Comparison of ENCODE assay signal across 16 cellular contexts in genomic region chr19:1217366-1217765, GRCh38. TPM values are rescaled to one million over a fixed set of nuclear protein-coding genes. Genes with fewer than 3 reads are reported as not detected.
A peak's percentile ranks its signal among the peaks of the same experiment; 100 is the strongest.
DNase-seq lines count a peak whose midpoint lies in the region; ATAC-seq and TF ChIP-seq lines count a peak whose summit lies in the region.
"Had no signal": no experiment of that assay in that cellular context is flagged by ENCODE, and none has a peak within 500 bp of the region (broad histone marks: within the 10 kb centered on the region; RNA-seq: fewer than 3 reads in every experiment).

No MANE protein-coding gene starts in this region.

- no peak overlapping the region for H3K27ac Mint-ChIP-seq in GM23338
- H3K27ac Mint-ChIP-seq: activated T-helper 1 cell treated with anti-CD3 and anti-CD28 coated beads, Interleukin-12 subunit alpha, Interleukin-12 subunit beta, Interleukin-2, Interleukin-4 antibody, amounts not matched to agents 30 ng/mL and 10 ng/mL and 1 ng/mL, durations not matched to agents 14 hours and 24 hours and 36 hours; T-helper 2 cell treated with Interferon-gamma antibody and Interleukin-4, amounts not matched to agents 5 μg/mL and 100 μg/mL, for 36 hours had no signal

- no peak overlapping the region for H3K4me2 ChIP-seq in GM23338
- no peak overlapping the region for H3K4me2 ChIP-seq in OCI-LY7 (ENCODE audit: low read length)

- ATAC-seq in GM23338 (peak; percentile 50), gastroesophageal sphincter (no peak), HG02852 (IDR thresholded peaks at IDR 0.05; ENCODE audit: unreplicated experiment) (no peak)
- ATAC-seq: esophagus mucosa had no signal

- peaks cover 33% of the 10 kb centered on the region; the same call in 1 of the 2 replicates for H4K20me1 ChIP-seq in GM23338 (replicated peaks; ENCODE audit: insufficient read depth)
- no peaks in the 10 kb centered on the region for H4K20me1 ChIP-seq in OCI-LY7 (ENCODE audit: insufficient read depth, low read length)

- H3K36me3 Mint-ChIP-seq in GM23338 (ENCODE audit: low read depth): peaks cover 8% of the 10 kb centered on the region; the same call in 2 of the 3 replicates

- no peak for TF ChIP-seq POLR2A in gastroesophageal sphincter (IDR thresholded peaks at IDR 0.05)
- no peak for TF ChIP-seq POLR2A in sigmoid colon (IDR thresholded peaks at IDR 0.05)

- no peaks in the 10 kb centered on the region for H3K9me2 ChIP-seq in GM23338 (ENCODE audit: insufficient read depth)
- no peaks in the 10 kb centered on the region for H3K9me2 ChIP-seq in OCI-LY7 (ENCODE audit: insufficient read depth, low read length)

- peaks cover 28% of the 10 kb centered on the region for H3K4me1 Mint-ChIP-seq in GM23338

- CTCF ChIA-PET in OCI-LY7 (lab: Charles Lee; ENCODE audit: unreplicated experiment): interaction anchor here (0.7 kb wide), 1 partner anchor 172 kb away, joined by 3 read pairs; no protein-coding TSS in a partner anchor

- H3K4me3 ChIP-seq in GM23338 (no peak overlapping the region), OCI-LY7 (ENCODE audit: low read depth, low read length, poor library complexity, severe bottlenecking) (no peak overlapping the region), gastroesophageal sphincter (no peak overlapping the region), sigmoid colon (no peak overlapping the region)

- H3K27me3 ChIP-seq in GM23338 (ENCODE audit: insufficient read depth) (no peaks in the 10 kb centered on the region), gastroesophageal sphincter (no peaks in the 10 kb centered on the region), sigmoid colon (no peaks in the 10 kb centered on the region)

- TF ChIP-seq CTCF in GM23338 (conservative IDR thresholded peaks at IDR 0.05; ENCODE audit: low read depth in 2 of 2) (no peak), OCI-LY7 (conservative IDR thresholded peaks at IDR 0.05; ENCODE audit: low read length) (no peak), gastroesophageal sphincter (IDR thresholded peaks at IDR 0.05) (no peak), sigmoid colon (IDR thresholded peaks at IDR 0.05) (no peak)

- H3K4me1 ChIP-seq in GM23338 (ENCODE audit: insufficient read depth): peaks cover 11% of the 10 kb centered on the region; the same call in 1 of the 2 replicates
- peaks cover 5% of the 10 kb centered on the region for H3K4me1 ChIP-seq in OCI-LY7 (ENCODE audit: insufficient read depth, low read length, poor library complexity, severe bottlenecking)
- peaks cover 0 to 100% (median 58%) of the 10 kb centered on the region in 3 donors for H3K4me1 ChIP-seq in gastroesophageal sphincter
- H3K4me1 ChIP-seq in sigmoid colon: peaks cover 4 to 86% (median 75%) of the 10 kb centered on the region in 4 donors

- DNase-seq in GM23338 (ENCODE audit: low spot score) (no peak), OCI-LY7 (ENCODE audit: low spot score) (peak; percentile 35), sigmoid colon (no peak), NCI-H2029 treated with DMSO at 0.1 percent for 48 hours (lab: John Stamatoyannopoulos, UW) (no peak), dedifferentiated amniotic fluid mesenchymal stem cell (ENCODE audit: extremely low spot score) (no peak), AML-193 (lab: John Stamatoyannopoulos, UW) (no peak)
- DNase-seq: activated CD4-positive, alpha-beta T cell treated with anti-CD3 and anti-CD28 coated beads, Interleukin-2, amount 50 U/mL, for 48 hours; dermis blood vessel endothelial cell; NCI-H1694; NCI-H69 had no signal

- H3K79me2 ChIP-seq in GM23338 (replicated peaks; ENCODE audit: insufficient read depth) (peaks cover 68% of the 10 kb centered on the region), OCI-LY7 (ENCODE audit: insufficient read depth, low read depth, low read length) (peaks cover 14% of the 10 kb centered on the region; the same call in 1 of the 2 replicates)

- TF ChIP-seq EP300 in gastroesophageal sphincter (IDR thresholded peaks at IDR 0.05): no peak
- TF ChIP-seq EP300 in sigmoid colon (IDR thresholded peaks at IDR 0.05): no peak

- no peak overlapping the region for H3K4me3 Mint-ChIP-seq in GM23338
- H3K4me3 Mint-ChIP-seq: activated T-helper 1 cell treated with anti-CD3 and anti-CD28 coated beads, Interleukin-12 subunit alpha, Interleukin-12 subunit beta, Interleukin-2, Interleukin-4 antibody, amounts not matched to agents 30 ng/mL and 10 ng/mL and 1 ng/mL, durations not matched to agents 14 hours and 24 hours and 36 hours; T-helper 2 cell treated with Interferon-gamma antibody and Interleukin-4, amounts not matched to agents 5 μg/mL and 100 μg/mL, for 36 hours had no signal

- H3K27ac ChIP-seq in GM23338 (ENCODE audit: low read depth): no peak overlapping the region
- H3K27ac ChIP-seq in OCI-LY7 (ENCODE audit: low read depth, low read length, poor library complexity, severe bottlenecking): no peak overlapping the region
- peak overlapping the region in 3 of 4 donors; percentile 87 to 89 (median 87) for H3K27ac ChIP-seq in gastroesophageal sphincter
- peak overlapping the region; percentile 77 to 89 (median 88) for H3K27ac ChIP-seq in sigmoid colon
- H3K27ac ChIP-seq: C4-2B had no signal

- H3K9me3 ChIP-seq in OCI-LY7 (ENCODE audit: low read length) (no peaks in the 10 kb centered on the region), gastroesophageal sphincter (no peaks in the 10 kb centered on the region), sigmoid colon (no peaks in the 10 kb centered on the region)

- no peaks in the 10 kb centered on the region for H3K9me3 Mint-ChIP-seq in GM23338
- H3K9me3 Mint-ChIP-seq: activated T-helper 1 cell treated with anti-CD3 and anti-CD28 coated beads, Interleukin-12 subunit alpha, Interleukin-12 subunit beta, Interleukin-2, Interleukin-4 antibody, amounts not matched to agents 30 ng/mL and 10 ng/mL and 1 ng/mL, durations not matched to agents 14 hours and 24 hours and 36 hours; T-helper 2 cell treated with Interferon-gamma antibody and Interleukin-4, amounts not matched to agents 5 μg/mL and 100 μg/mL, for 36 hours had no signal

- peaks cover 12% of the 10 kb centered on the region for H3K27me3 Mint-ChIP-seq in GM23338 (ENCODE audit: insufficient read depth, low read depth, poor library complexity)

- H3K36me3 ChIP-seq in GM23338 (ENCODE audit: insufficient read depth) (no peaks in the 10 kb centered on the region), OCI-LY7 (ENCODE audit: insufficient read depth, low read length) (peaks cover 34% of the 10 kb centered on the region), gastroesophageal sphincter (peaks cover 0 to 31% of the 10 kb centered on the region in 2 donors), sigmoid colon (peaks cover 2 to 28% (median 16%) of the 10 kb centered on the region in 4 donors)

- H2AFZ ChIP-seq in GM23338 (no peak overlapping the region), OCI-LY7 (ENCODE audit: low read length) (no peak overlapping the region)

- intact Hi-C loops in OCI-LY7 (cut with micrococcal nuclease; ENCODE audit: unreplicated experiment): no loop called here
- intact Hi-C loops in sigmoid colon (cut with DNase I): no loop called here

- POLR2A ChIA-PET in OCI-LY7 (lab: Charles Lee): no interaction called here

- H3F3A ChIP-seq in GM23338 (replicated peaks; ENCODE audit: low read depth): peaks cover 18% of the 10 kb centered on the region

- BruUV-seq in OCI-LY7 (replicated peaks; lab: Mats Ljungman, UMichigan): no TSS peak

- WGBS in gastroesophageal sphincter (ENCODE audit: low coverage in 1 of 2), 2 donors: 30 to 91% methylated on average over 2 to 6 of the region's 15 CpGs
- WGBS in sigmoid colon, 2 donors: 60 to 79% methylated on average over 15 of the region's 15 CpGs

TF ChIP-seq in GM23338, 12 proteins besides CTCF, POLR2A, EP300 and RAD21 (continues in another document):
- TF ChIP-seq CREB1 (CRISPR knock-in tag; IDR thresholded peaks at IDR 0.05; ENCODE audit: low read depth): no peak

RNA-seq across cellular contexts. Expression of gene STK11, which starts 11.8 kb away (rescaled TPM):
- total RNA-seq in GM23338 (2014; rRNA removed; shearing (Covaris generic)): 84.4 and 96.5 TPM in 2 replicates
- 19.4 and 23.7 TPM in 2 replicates for polyA plus RNA-seq in GM23338 (2016; fragmentation: Nextera tagmentation; extraction: Ambion mirVana)
- total RNA-seq in OCI-LY7 (2014; rRNA removed; shearing (Covaris generic)): 68.7 and 78.4 TPM in 2 replicates
- 76.5 and 82.2 TPM in 2 replicates for total RNA-seq in OCI-LY7 (2022)
- 10 to 100 TPM; 56.8 to 80.7 (median 60.9) TPM for total RNA-seq in gastroesophageal sphincter
- total RNA-seq in sigmoid colon: 10 to 100 TPM; 36.4 to 51.0 (median 42.7) TPM
- polyA plus RNA-seq in sigmoid colon: 10 to 100 TPM; 31.2 to 86.5 (median 41.8) TPM

RNA-seq across cellular contexts. Expression of gene CBARP, which starts 20.4 kb away (rescaled TPM):
- total RNA-seq in GM23338 (2014; rRNA removed; shearing (Covaris generic)): 10.8 and 14.1 TPM in 2 replicates
- polyA plus RNA-seq in GM23338 (2016; fragmentation: Nextera tagmentation; extraction: Ambion mirVana) (2.0 TPM in 2 replicates), sigmoid colon (under 1 TPM in 1 of 3 donors, not detected in 2; 0.36 TPM)
- total RNA-seq in OCI-LY7 (2014; rRNA removed; shearing (Covaris generic)): 0.09 and 0.33 TPM in 2 replicates
- total RNA-seq in OCI-LY7 (2022) (0.13 and 0.18 TPM in 2 replicates), gastroesophageal sphincter (under 1 TPM in 3 of 4 donors, not detected in 1; 0.13 to 0.73 (median 0.49) TPM), sigmoid colon (under 1 TPM in 3 of 4 donors, not detected in 1; 0.36 to 0.82 (median 0.81) TPM)

RNA-seq across cellular contexts. Expression of gene ATP5F1D, which starts 24.2 kb away (rescaled TPM):
- 78.7 and 139 TPM in 2 replicates for total RNA-seq in GM23338 (2014; rRNA removed; shearing (Covaris generic))
- polyA plus RNA-seq in GM23338 (2016; fragmentation: Nextera tagmentation; extraction: Ambion mirVana) (396 and 420 TPM in 2 replicates), sigmoid colon (100 to 1,000 TPM; 294 to 390 (median 352) TPM)
- 51.8 and 82.1 TPM in 2 replicates for total RNA-seq in OCI-LY7 (2014; rRNA removed; shearing (Covaris generic))
- total RNA-seq in OCI-LY7 (2022) (207 and 266 TPM in 2 replicates), gastroesophageal sphincter (100 to 1,000 TPM in 1 of 4 donors, 10 to 100 TPM in 3; 62.3 to 116 (median 84.1) TPM), sigmoid colon (100 to 1,000 TPM in 3 of 4 donors, 10 to 100 TPM in 1; 74.7 to 112 (median 104) TPM)

RNA-seq across cellular contexts. Expression of gene MIDN, which starts 31.0 kb away (rescaled TPM):
- 84.5 and 113 TPM in 2 replicates for total RNA-seq in GM23338 (2014; rRNA removed; shearing (Covaris generic))
- polyA plus RNA-seq in GM23338 (2016; fragmentation: Nextera tagmentation; extraction: Ambion mirVana) (28.6 and 33.3 TPM in 2 replicates), sigmoid colon (10 to 100 TPM; 42.1 to 87.0 (median 57.7) TPM)
- total RNA-seq in OCI-LY7 (2014; rRNA removed; shearing (Covaris generic)): 11.7 and 20.3 TPM in 2 replicates
- total RNA-seq in OCI-LY7 (2022) (70.9 and 75.8 TPM in 2 replicates), gastroesophageal sphincter (10 to 100 TPM; 20.0 to 40.1 (median 24.2) TPM), sigmoid colon (10 to 100 TPM; 14.6 to 70.3 (median 15.4) TPM)

RNA-seq across cellular contexts. Expression of gene SBNO2, which starts 43.3 kb away (rescaled TPM):
- total RNA-seq in GM23338 (2014; rRNA removed; shearing (Covaris generic)): 28.0 and 35.4 TPM in 2 replicates
- polyA plus RNA-seq in GM23338 (2016; fragmentation: Nextera tagmentation; extraction: Ambion mirVana) (6.3 and 6.9 TPM in 2 replicates), sigmoid colon (10 to 100 TPM; 11.4 to 75.0 (median 14.8) TPM)
- total RNA-seq in OCI-LY7 (2014; rRNA removed; shearing (Covaris generic)): 17.6 and 26.6 TPM in 2 replicates
- total RNA-seq in OCI-LY7 (2022) (43.3 and 48.8 TPM in 2 replicates), gastroesophageal sphincter (10 to 100 TPM; 14.9 to 67.2 (median 20.9) TPM), sigmoid colon (10 to 100 TPM in 3 of 4 donors, 1 to 10 TPM in 1; 6.8 to 91.9 (median 14.7) TPM)

Comparison
In these comparisons a context has a peak if more than half of its experiments do, and no peak if none do; other contexts are left out.
1. H3K27ac ChIP-seq: peak in gastroesophageal sphincter (3 of 4) and sigmoid colon (4 of 4); none in GM23338 (single experiment) and OCI-LY7 (single experiment).